In genomic region chr21:46114963-46115362, GRCh38 we compare ENCODE assay signal across 1 cellular context.
A peak's percentile ranks its signal among the peaks of the same experiment; 100 is the strongest.
TF ChIP-seq lines count a peak whose summit lies in the region.

No MANE protein-coding gene starts in this region.

TF ChIP-seq in HepG2, 621 proteins besides CTCF, POLR2A, EP300 and RAD21:
- peak; percentile 100 for TF ChIP-seq ZFP90 (CRISPR knock-in tag; IDR thresholded peaks at IDR 0.05; ENCODE audit: borderline replicate concordance)
- no peak for TF ChIP-seq ZBTB44 (CRISPR knock-in tag; IDR thresholded peaks at IDR 0.05)
